Comparison of ENCODE assay signal across 8 cellular contexts in genomic region chr2:207692206-207693065, GRCh38. TPM values are rescaled to one million over a fixed set of nuclear protein-coding genes. Genes with fewer than 3 reads are reported as not detected.
DNase-seq lines count a peak whose midpoint lies in the region; TF ChIP-seq lines count a peak whose summit lies in the region.

No MANE protein-coding gene starts in this region.

- H3K4me1 Mint-ChIP-seq in Calu3 (ENCODE audit: low read depth, unreplicated experiment) = no peaks in the 10 kb centered on the region
- peaks cover 12% of the 10 kb centered on the region for H3K4me1 Mint-ChIP-seq in HFFc6 (ENCODE audit: low read depth)

- no peaks in the 10 kb centered on the region for H3K36me3 ChIP-seq in SK-N-SH (replicated peaks in 1 of 2; ENCODE audit: control insufficient read depth in 1 of 2, insufficient read depth in 2 of 2, low read length in 1 of 2)

- H3K36me3 Mint-ChIP-seq in Calu3 (ENCODE audit: insufficient read depth, unreplicated experiment) = no peaks in the 10 kb centered on the region
- no peaks in the 10 kb centered on the region for H3K36me3 Mint-ChIP-seq in HFFc6 (ENCODE audit: low read depth)

- no peak overlapping the region for H3K27ac Mint-ChIP-seq in Calu3 (ENCODE audit: unreplicated experiment)
- H3K27ac Mint-ChIP-seq in HFFc6 = no peak overlapping the region

- H3K4me3 ChIP-seq in SK-N-SH (ENCODE audit: low read depth in 2 of 2, low read length in 1 of 2) = no peak overlapping the region; a peak in 1 of 4 replicates

- no peaks in the 10 kb centered on the region for H3K79me2 ChIP-seq in SK-N-SH (ENCODE audit: insufficient read depth)

- peak; percentile 44 for DNase-seq in Calu3
- DNase-seq in HFFc6 = no peak
- DNase-seq in SK-N-SH = peak; percentile 59
- peak; percentile 25 for DNase-seq in amniotic epithelial cell (ENCODE audit: low read depth)
- DNase-seq in left kidney (ENCODE audit: low read depth, low spot score) = peak; percentile 49
- DNase-seq in stimulated activated naive CD4-positive, alpha-beta T cell treated with Interleukin-2 at 50 U/mL for 16 hours (lab: John Stamatoyannopoulos, UW) = peak; percentile 15
- no peak for DNase-seq in occipital lobe (lab: John Stamatoyannopoulos, UW)
- no peak for DNase-seq in mesenteric fat pad (ENCODE audit: low spot score)

- H3K4me3 Mint-ChIP-seq in Calu3 (ENCODE audit: low read depth, unreplicated experiment) (no peak overlapping the region), HFFc6 (no peak overlapping the region)

- no peak overlapping the region for H2AFZ ChIP-seq in SK-N-SH (ENCODE audit: low read depth)

- H3K27me3 ChIP-seq in SK-N-SH (ENCODE audit: insufficient read depth) = no peaks in the 10 kb centered on the region

- peak; percentile 48 for TF ChIP-seq RAD21 in SK-N-SH (IDR thresholded peaks at IDR 0.05; ENCODE audit: low read length)

- H3K9me3 ChIP-seq in SK-N-SH = no peaks in the 10 kb centered on the region

- WGBS in SK-N-SH (ENCODE audit: low lambda C conversion rate) = 68% methylated on average over 7 of the region's 7 CpGs

- TF ChIP-seq CTCF in Calu3 (IDR thresholded peaks at IDR 0.05; ENCODE audit: unreplicated experiment) = peak; percentile 53
- TF ChIP-seq CTCF in HFFc6 (IDR thresholded peaks at IDR 0.05) = peak; percentile 72
- TF ChIP-seq CTCF in SK-N-SH (IDR thresholded peaks at IDR 0.05) = peak; percentile 66

- CTCF ChIA-PET in Calu3 (lab: Charles Lee) = interaction anchor here (1.5 to 1.7 kb wide), 2 partner anchors 12 to 67 kb away, joined by 5 to 6 read pairs; partner anchors contain the start of gene METTL21A
- CTCF ChIA-PET in SK-N-SH (lab: Yijun Ruan, JAX) = interaction anchor here (0.5 to 1.7 kb wide), 20 partner anchors 9 to 1234 kb away, joined by 3 to 6 read pairs (median 3); no protein-coding TSS in a partner anchor

- no TSS peak for BruUV-seq in Calu3 (replicated peaks; lab: Mats Ljungman, UMichigan)

- no peaks in the 10 kb centered on the region for H3K9me3 Mint-ChIP-seq in Calu3 (ENCODE audit: low read depth, unreplicated experiment)
- no peaks in the 10 kb centered on the region for H3K9me3 Mint-ChIP-seq in HFFc6

- H3K27me3 Mint-ChIP-seq in Calu3 (ENCODE audit: unreplicated experiment) (peaks cover 11% of the 10 kb centered on the region), HFFc6 (ENCODE audit: insufficient read depth) (peaks cover 17% of the 10 kb centered on the region)

- H3K9me2 ChIP-seq in SK-N-SH = no peaks in the 10 kb centered on the region

- H3F3A ChIP-seq in SK-N-SH (replicated peaks; ENCODE audit: insufficient read depth) = peaks cover 3% of the 10 kb centered on the region

- intact Hi-C loops in Calu3 (cut with micrococcal nuclease; ENCODE audit: unreplicated experiment) = no loop called here

- POLR2A ChIA-PET in SK-N-SH (lab: Yijun Ruan, JAX) = no interaction called here

- no peaks in the 10 kb centered on the region for H4K20me1 ChIP-seq in SK-N-SH (ENCODE audit: insufficient read depth)

- H3K9ac ChIP-seq in SK-N-SH = no peak overlapping the region

- no peak overlapping the region for H3K4me2 ChIP-seq in SK-N-SH

- TF ChIP-seq EP300 in SK-N-SH (IDR thresholded peaks at IDR 0.05; ENCODE audit: borderline replicate concordance in 1 of 2, low read depth in 1 of 2, low read length in 1 of 2) = no peak

- no peak overlapping the region for H3K27ac ChIP-seq in SK-N-SH (ENCODE audit: low read depth in 2 of 2, low read length in 1 of 2)

- no peaks in the 10 kb centered on the region for H3K4me1 ChIP-seq in SK-N-SH (ENCODE audit: control insufficient read depth in 1 of 2, insufficient read depth in 2 of 2, low read depth in 1 of 2, low read length in 1 of 2)

TF ChIP-seq in SK-N-SH, 30 proteins besides CTCF, POLR2A, EP300 and RAD21:
- TF ChIP-seq SMC3 (IDR thresholded peaks at IDR 0.05; ENCODE audit: low read depth, low read length) (peak; percentile 31), RCOR1 (IDR thresholded peaks at IDR 0.05; ENCODE audit: low read length) (no peak)

RNA-seq across cellular contexts. Expression of gene CCNYL1, which starts 19.0 kb away (rescaled TPM):
- total RNA-seq in Calu3 (2022) = 13.7 and 16.3 TPM in 2 replicates
- total RNA-seq in HFFc6 (2021; fragmentation: NEBNext Ultra II Directional; extraction: Animal tissue kit (Norgen Biotek cat#: 25700)) = 10 to 100 TPM; 13.3 to 21.7 (median 17.5) TPM
- 8.7 and 10.0 TPM in 2 replicates for polyA plus RNA-seq in SK-N-SH (2012; rRNA removed)
- 12.3 and 13.0 TPM in 2 replicates for polyA plus RNA-seq in SK-N-SH (2012; cell fraction: cytosol; rRNA removed)
- 9.4 and 13.2 TPM in 2 replicates for polyA plus RNA-seq in SK-N-SH (2012; cell fraction: nucleus; rRNA removed)
- 46.5 TPM for total RNA-seq in occipital lobe
- total RNA-seq in mesenteric fat pad = 24.4 TPM

Comparison
In these comparisons a context has a peak if more than half of its experiments do, and no peak if none do; other contexts are left out.
1. DNase-seq: peak in Calu3 (single experiment), SK-N-SH (single experiment), amniotic epithelial cell (single experiment), left kidney (single experiment) and stimulated activated naive CD4-positive, alpha-beta T cell treated with Interleukin-2 at 50 U/mL for 16 hours (single experiment); none in HFFc6 (single experiment), occipital lobe (single experiment) and mesenteric fat pad (single experiment).
2. Peak in every context shown above with its lines, with median percentiles within 50 percentile points of each other: CTCF ChIP-seq.